ENCODE assay signal across 17 cellular contexts in genomic region chr16:50497592-50497991, GRCh38. TPM values are rescaled to one million over a fixed set of nuclear protein-coding genes. Genes with fewer than 3 reads are reported as not detected.
DNase-seq lines count a peak whose midpoint lies in the region; ATAC-seq and TF ChIP-seq lines count a peak whose summit lies in the region.
"Had no signal": no experiment of that assay in that cellular context is flagged by ENCODE, and none has a peak within 500 bp of the region (broad histone marks: within the 10 kb centered on the region; RNA-seq: fewer than 3 reads in every experiment).

No MANE protein-coding gene starts in this region.

- CTCF ChIA-PET in AG04449 (lab: Yijun Ruan, JAX) = interaction anchor here (1.0 kb wide), 1 partner anchor 13 kb away, joined by 3 read pairs; no protein-coding TSS in a partner anchor

- H3K4me3 ChIP-seq in AG04449 (ENCODE audit: low read depth, low read length) = no peak overlapping the region
- H3K4me3 ChIP-seq in ascending aorta = no peak overlapping the region

- peaks cover 0 to 38% of the 10 kb centered on the region in 2 donors for H3K4me1 ChIP-seq in ascending aorta

- no peaks in the 10 kb centered on the region for H3K27me3 ChIP-seq in ascending aorta

- H3K9me3 ChIP-seq in ascending aorta = no peaks in the 10 kb centered on the region

- TF ChIP-seq CTCF in AG04449 (IDR thresholded peaks at IDR 0.05; ENCODE audit: insufficient read depth, low read length, missing control alignments) (no peak), ascending aorta (IDR thresholded peaks at IDR 0.05) (no peak)

- no peak for ATAC-seq in GM18520 (IDR thresholded peaks at IDR 0.05; ENCODE audit: unreplicated experiment)
- no peak for ATAC-seq in HG03159 (IDR thresholded peaks at IDR 0.05; ENCODE audit: unreplicated experiment)
- ATAC-seq: activated naive CD8-positive, alpha-beta T cell treated with anti-CD3 and anti-CD28 coated beads, Interleukin-2, amount 50 U/mL, for 24 hours; PC-3 had no signal

- POLR2A ChIA-PET in AG04449 (lab: Yijun Ruan, JAX) = no interaction called here

- intact Hi-C loops in ascending aorta (cut with DNase I) = loop anchor here (10.0 kb wide), 1 partner anchor 343 kb away; the partner anchor contains the start of gene TENT4B

- peak overlapping the region; percentile 83 to 86 for H3K27ac ChIP-seq in ascending aorta
- H3K27ac ChIP-seq: epithelial cell of prostate had no signal

- H3K36me3 ChIP-seq in ascending aorta = no peaks in the 10 kb centered on the region

- DNase-seq in AG04449 (ENCODE audit: low read depth, low spot score) (peak; percentile 0), H4 (ENCODE audit: low spot score) (peak; percentile 26), ascending aorta (ENCODE audit: low spot score in 2 of 2) (peak in 1 of 2 donors; percentile 86), iris pigment epithelial cell (ENCODE audit: low read depth) (peak; percentile 31), NCI-H82 treated with DMSO at 0.1 percent for 48 hours (lab: John Stamatoyannopoulos, UW; ENCODE audit: unreplicated experiment) (no peak)
- no peak for DNase-seq in effector CD8-positive, alpha-beta T cell (lab: John Stamatoyannopoulos, UW)
- DNase-seq: activated CD4-positive, alpha-beta T cell treated with anti-CD3 and anti-CD28 coated beads, Interleukin-2, amount 50 U/mL, for 48 hours; activated naive CD8-positive, alpha-beta T cell treated with anti-CD3 and anti-CD28 coated beads, Interleukin-2, amount 50 U/mL, for 24 hours; cerebellar nuclear complex; glutamatergic neuron; NCI-H2081 treated with DMSO at 0.1 percent for 48 hours; NCI-H69; PC-3; stimulated activated CD4-positive, alpha-beta T cell treated with anti-CD3 and anti-CD28 coated beads, Interleukin-2, amount 100 ng/mL, for 24 hours had no signal

RNA-seq across cellular contexts. Expression of gene NKD1, which starts 50.6 kb away (rescaled TPM):
- total RNA-seq in H4 (2014; rRNA removed; shearing (Covaris generic)) = 0.16 and 0.21 TPM in 2 replicates
- 33.2 TPM for total RNA-seq in ascending aorta

Comparison
In these comparisons a context has a peak if more than half of its experiments do, and no peak if none do; other contexts are left out.
1. DNase-seq: peak in AG04449 (single experiment), H4 (single experiment) and iris pigment epithelial cell (single experiment); none in effector CD8-positive, alpha-beta T cell (single experiment) and NCI-H82 treated with DMSO at 0.1 percent for 48 hours (single experiment).
2. RNA of gene NKD1, which starts 50.6 kb away (total RNA-seq): 33.2 TPM in ascending aorta (single experiment); 0.16 to 0.21 TPM in H4; every median in the first group is over 10 times any median in the second.